ENCODE assay signal across 14 cellular contexts in genomic region chrX:70481871-70482270, GRCh38. TPM values are rescaled to one million over a fixed set of nuclear protein-coding genes. Genes with fewer than 3 reads are reported as not detected.
DNase-seq lines count a peak whose midpoint lies in the region; ATAC-seq and TF ChIP-seq lines count a peak whose summit lies in the region.
"Had no signal": no experiment of that assay in that cellular context is flagged by ENCODE, and none has a peak within 500 bp of the region (broad histone marks: within the 10 kb centered on the region; RNA-seq: fewer than 3 reads in every experiment).

No MANE protein-coding gene starts in this region.

- H3K27me3 Mint-ChIP-seq in T-helper 17 cell (no peaks in the 10 kb centered on the region), type B pancreatic cell (no peaks in the 10 kb centered on the region), natural killer cell (ENCODE audit: low read depth in 2 of 2) (no peaks in the 10 kb centered on the region)

- ATAC-seq in T-helper 17 cell (no peak), natural killer cell (no peak)

- H3K4me1 Mint-ChIP-seq in T-helper 17 cell: peaks cover 6% of the 10 kb centered on the region
- peaks cover 45% of the 10 kb centered on the region for H3K4me1 Mint-ChIP-seq in type B pancreatic cell (ENCODE audit: unreplicated experiment)
- H3K4me1 Mint-ChIP-seq in natural killer cell: peaks cover 0 to 5% of the 10 kb centered on the region in 2 donors

- DNase-seq in T-helper 17 cell: no peak
- DNase-seq in fibroblast of villous mesenchyme (ENCODE audit: low read depth): peak; percentile 74
- no peak for DNase-seq in type B pancreatic cell (ENCODE audit: extremely low spot score, unreplicated experiment)
- DNase-seq in ureter (ENCODE audit: low spot score): no peak
- no peak for DNase-seq in natural killer cell
- DNase-seq in NCI-H2107 (lab: John Stamatoyannopoulos, UW): no peak
- DNase-seq: activated T-cell treated with anti-CD3 and anti-CD28 coated beads, Interleukin-2, amount 50 U/mL, for 1 hour; NCI-H1417 treated with DMSO at 0.1 percent for 48 hours; posterior cingulate gyrus; SHP77 had no signal

- TF ChIP-seq CTCF in fibroblast of villous mesenchyme (IDR thresholded peaks at IDR 0.05; ENCODE audit: insufficient read depth, low read depth, low read length) (no peak), type B pancreatic cell (conservative IDR thresholded peaks at IDR 0.05) (no peak), natural killer cell (IDR thresholded peaks at IDR 0.05) (no peak)

- peaks cover 0 to 4% of the 10 kb centered on the region in 2 donors for H3K27me3 ChIP-seq in mucosa of rectum (ENCODE audit: control insufficient read depth in 2 of 2, insufficient read depth in 2 of 2, low read length in 2 of 2)

- H3K27ac Mint-ChIP-seq in T-helper 17 cell (peak overlapping the region; percentile 29), type B pancreatic cell (peak overlapping the region; percentile 27), natural killer cell (no peak overlapping the region)

- H3K4me3 ChIP-seq in fibroblast of villous mesenchyme (ENCODE audit: low read depth, low read length) (no peak overlapping the region), mucosa of rectum (ENCODE audit: low read length in 2 of 2) (no peak overlapping the region)

- H3K4me1 ChIP-seq in mucosa of rectum (ENCODE audit: control insufficient read depth in 2 of 2, insufficient read depth in 2 of 2, low read length in 2 of 2): peaks cover 27 to 43% of the 10 kb centered on the region in 2 donors

- H3K36me3 Mint-ChIP-seq in T-helper 17 cell (ENCODE audit: low read depth) (peaks cover 4% of the 10 kb centered on the region), type B pancreatic cell (peaks cover 16% of the 10 kb centered on the region), natural killer cell (no peaks in the 10 kb centered on the region)

- H3K9ac ChIP-seq in mucosa of rectum (ENCODE audit: low read depth in 1 of 2, low read length in 2 of 2): peak overlapping the region in 1 of 2 donors; percentile 34

- H3K9me3 Mint-ChIP-seq in type B pancreatic cell (no peaks in the 10 kb centered on the region), natural killer cell (no peaks in the 10 kb centered on the region)

- H3K27ac ChIP-seq in mucosa of rectum (ENCODE audit: low read depth in 2 of 2, low read length in 2 of 2): peak overlapping the region; percentile 86 to 87

- H3K4me3 Mint-ChIP-seq in T-helper 17 cell (no peak overlapping the region), type B pancreatic cell (no peak overlapping the region), natural killer cell (no peak overlapping the region)

- intact Hi-C loops in natural killer cell (cut with micrococcal nuclease): no loop called here

- H3K9me3 ChIP-seq in T-helper 17 cell (ENCODE audit: control insufficient read depth, low read length, poor library complexity, severe bottlenecking) (no peaks in the 10 kb centered on the region), mucosa of rectum (ENCODE audit: control insufficient read depth in 2 of 2, low read length in 2 of 2) (no peaks in the 10 kb centered on the region)

- H3K36me3 ChIP-seq in mucosa of rectum (ENCODE audit: control insufficient read depth in 2 of 2, insufficient read depth in 2 of 2, low read length in 2 of 2): peaks cover 0 to 6% of the 10 kb centered on the region in 2 donors

RNA-seq across cellular contexts. Expression of gene DLG3, which starts 37.2 kb away (rescaled TPM):
- 10 to 100 TPM; 12.5 to 12.8 TPM for total RNA-seq in T-helper 17 cell
- total RNA-seq in fibroblast of villous mesenchyme: 8.4 and 11.7 TPM in 2 replicates
- 41.8 and 44.9 TPM in 2 replicates for total RNA-seq in type B pancreatic cell (ENCODE audit: low replicate concordance)
- total RNA-seq in ureter: 34.2 TPM
- total RNA-seq in natural killer cell: 10 to 100 TPM; 13.6 to 17.6 (median 15.9) TPM

RNA-seq across cellular contexts. Expression of gene GDPD2, which starts 58.8 kb away (rescaled TPM):
- total RNA-seq in T-helper 17 cell: not detected
- not detected in 2 replicates for total RNA-seq in fibroblast of villous mesenchyme
- 2.0 and 4.0 TPM in 2 replicates for total RNA-seq in type B pancreatic cell (ENCODE audit: low replicate concordance)
- 1.5 TPM for total RNA-seq in ureter
- total RNA-seq in natural killer cell: not detected
- total RNA-seq: chondrocyte, Daoy, mesenteric fat pad had no signal

Comparison
In these comparisons a context has a peak if more than half of its experiments do, and no peak if none do; other contexts are left out.
1. H3K27ac Mint-ChIP-seq: peak in T-helper 17 cell (single experiment) and type B pancreatic cell (single experiment); none in natural killer cell (0 of 2).